12 cellular contexts compared by ENCODE assay signal in the genomic region with DNA sequence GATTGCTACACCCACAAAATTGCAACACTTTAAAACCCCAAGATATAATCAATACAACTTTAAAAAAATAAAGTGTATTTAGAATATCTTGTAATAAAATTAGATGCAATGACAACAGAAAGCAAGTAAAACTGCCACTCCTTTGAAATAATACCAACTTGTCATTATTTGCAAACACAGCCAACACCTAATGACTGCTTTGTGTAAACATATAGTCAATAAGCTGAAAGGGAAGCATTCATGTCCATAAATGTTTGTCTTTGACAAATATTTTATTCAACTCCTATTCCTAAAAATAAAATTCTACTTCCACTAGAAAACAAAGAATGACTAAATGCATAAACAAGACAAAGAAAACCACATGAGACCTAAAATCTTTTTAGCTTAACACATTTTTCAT. TPM values are rescaled to one million over a fixed set of nuclear protein-coding genes. Genes with fewer than 3 reads are reported as not detected.
"Had no signal": no experiment of that assay in that cellular context is flagged by ENCODE, and none has a peak within 500 bp of the region (broad histone marks: within the 10 kb centered on the region; RNA-seq: fewer than 3 reads in every experiment).

No MANE protein-coding gene starts in this region.

- ATAC-seq: activated CD8-positive, alpha-beta T cell treated with anti-CD3 and anti-CD28 coated beads for 36 hours; activated T-cell treated with anti-CD3 and anti-CD28 coated beads, Interleukin-2, amount 50 U/mL, for 4 hours; esophagus mucosa; naive thymus-derived CD4-positive, alpha-beta T cell had no signal

- H3K4me2 ChIP-seq: hepatocyte had no signal

- H3K4me3 ChIP-seq: adrenal gland, hepatocyte, left ventricle myocardium inferior had no signal

- H3K9me3 ChIP-seq: adrenal gland, left ventricle myocardium inferior had no signal

- H3K27me3 ChIP-seq: adrenal gland, hepatocyte had no signal

- H3K27ac ChIP-seq: adrenal gland, hepatocyte, left ventricle myocardium inferior, parathyroid adenoma had no signal

- H3K36me3 ChIP-seq: adrenal gland, left ventricle myocardium inferior had no signal

- H3K9ac ChIP-seq: parathyroid adenoma had no signal

- H3K4me1 ChIP-seq: adrenal gland, parathyroid adenoma had no signal

- DNase-seq: activated CD8-positive, alpha-beta T cell treated with anti-CD3 and anti-CD28 coated beads for 36 hours; activated effector memory CD4-positive, alpha-beta T cell treated with Interleukin-2 at 50 U/mL for 16 hours; activated T-cell treated with anti-CD3 and anti-CD28 coated beads, Interleukin-2, amount 50 U/mL, for 4 hours; adrenal gland; left ventricle myocardium inferior; naive thymus-derived CD4-positive, alpha-beta T cell; stimulated activated CD4-positive, alpha-beta T cell treated with anti-CD3 and anti-CD28 coated beads, Interleukin-12 subunit alpha, Interleukin-12 subunit beta, amount 100 ng/mL, for 4 hours; stimulated activated CD4-positive, alpha-beta T cell treated with anti-CD3 and anti-CD28 coated beads, Interleukin-2, amount 100 ng/mL, for 24 hours had no signal

RNA-seq across cellular contexts. Expression of a gene that starts 6.6 kb away (rescaled TPM):
- total RNA-seq: activated T-cell treated with anti-CD3 and anti-CD28 coated beads, Interleukin-2, amount 50 U/mL, for 4 hours; mononuclear cell; naive thymus-derived CD4-positive, alpha-beta T cell had no signal
